10 cellular contexts compared by ENCODE assay signal in genomic region chr5:17426104-17426739, GRCh38.
A peak's percentile ranks its signal among the peaks of the same experiment; 100 is the strongest.
DNase-seq lines count a peak whose midpoint lies in the region; ATAC-seq, FAIRE-seq and TF ChIP-seq lines count a peak whose summit lies in the region.
"Had no signal": no experiment of that assay in that cellular context is flagged by ENCODE, and none has a peak within 500 bp of the region (broad histone marks: within the 10 kb centered on the region; RNA-seq: fewer than 3 reads in every experiment).

No MANE protein-coding gene starts in this region.

- FAIRE-seq in urothelium cell line (lab: Jason Lieb, UNC), result no peak

- ATAC-seq in GM18502 (IDR thresholded peaks at IDR 0.05; ENCODE audit: poor library complexity, unreplicated experiment) (peak; percentile 91), GM19468 (IDR thresholded peaks at IDR 0.05; ENCODE audit: extremely low read depth, unreplicated experiment) (peak; percentile 56), HG03025 (IDR thresholded peaks at IDR 0.05; ENCODE audit: low FRiP score, unreplicated experiment) (peak; percentile 79), foreskin keratinocyte (no peak)
- ATAC-seq: SK-N-SH treated with all-trans-retinoic acid at 6 μM for 48 hours; stimulated activated effector memory CD8-positive, alpha-beta T cell treated with anti-CD3 and anti-CD28 coated beads, Interleukin-12 subunit alpha, Interleukin-12 subunit beta, amount 100 ng/mL, for 72 hours had no signal

- H3K27ac ChIP-seq in foreskin keratinocyte, result no peak overlapping the region

- in situ Hi-C loops in KBM-7 (cut with MboI; ENCODE audit: low pct_unique_long_range_greater_than_20kb, low sequenced_read_pairs), result no loop called here

- no peak for TF ChIP-seq CTCF in foreskin keratinocyte (conservative IDR thresholded peaks at IDR 0.05)

- H3K4me1 ChIP-seq in foreskin keratinocyte, result peaks cover 10% of the 10 kb centered on the region

- DNase-seq in NCI-H2081 (lab: John Stamatoyannopoulos, UW) (peak; percentile 23 to 62), foreskin keratinocyte (no peak), urothelium cell line (ENCODE audit: low spot score) (no peak), NCI-H510A treated with DMSO at 0.1 percent for 48 hours (lab: John Stamatoyannopoulos, UW) (no peak), KBM-7 (no peak)

- no peaks in the 10 kb centered on the region for H3K27me3 ChIP-seq in foreskin keratinocyte

Comparison
In these comparisons a context has a peak if more than half of its experiments do, and no peak if none do; other contexts are left out.
1. DNase-seq: peak in NCI-H2081 (2 of 2); none in foreskin keratinocyte (0 of 2), urothelium cell line (single experiment), NCI-H510A treated with DMSO at 0.1 percent for 48 hours (single experiment) and KBM-7 (single experiment).